In genomic region chr14:22338381-22338780, GRCh38 we compare ENCODE assay signal across 22 cellular contexts.
DNase-seq lines count a peak whose midpoint lies in the region; ATAC-seq and TF ChIP-seq lines count a peak whose summit lies in the region.
"Had no signal": no experiment of that assay in that cellular context is flagged by ENCODE, and none has a peak within 500 bp of the region (broad histone marks: within the 10 kb centered on the region; RNA-seq: fewer than 3 reads in every experiment).

No MANE protein-coding gene starts in this region.

- no peak overlapping the region for H3K4me3 ChIP-seq in Peyer's patch
- H3K4me3 ChIP-seq in coronary artery, result no peak overlapping the region
- no peak overlapping the region for H3K4me3 ChIP-seq in thoracic aorta
- H3K4me3 ChIP-seq: GM23338, PC-9, psoas muscle, smooth muscle cell, upper lobe of left lung had no signal

- H3K27me3 ChIP-seq in Peyer's patch (no peaks in the 10 kb centered on the region), thoracic aorta (replicated peaks; ENCODE audit: insufficient read depth) (no peaks in the 10 kb centered on the region)
- H3K27me3 ChIP-seq: upper lobe of left lung had no signal

- H3K36me3 ChIP-seq in Peyer's patch, result no peaks in the 10 kb centered on the region
- H3K36me3 ChIP-seq in thoracic aorta, result no peaks in the 10 kb centered on the region
- H3K36me3 ChIP-seq: upper lobe of left lung had no signal

- H3K4me1 Mint-ChIP-seq in nephron, result peaks cover 46% of the 10 kb centered on the region
- H3K4me1 Mint-ChIP-seq in activated T-cell treated with anti-CD3 and anti-CD28 coated beads, Interleukin-2, amount 50 U/mL, for 4 hours (ENCODE audit: low read depth), result no peaks in the 10 kb centered on the region
- H3K4me1 Mint-ChIP-seq: CD4-positive, CD25-positive, alpha-beta regulatory T cell; stimulated activated naive B cell treated with anti-CD40 and anti-IgM and Interleukin-4, amounts not matched to agents 10 μg/mL and 1 μg/mL and 100 μg/mL, for 72 hours; T-cell had no signal

- no peak for ATAC-seq in thoracic aorta (ENCODE audit: insufficient number of reproducible peaks, low FRiP score, low read depth)
- ATAC-seq in activated T-cell treated with anti-CD3 and anti-CD28 coated beads, Interleukin-2, amount 50 U/mL, for 4 hours, result no peak
- ATAC-seq in GM18511 (IDR thresholded peaks at IDR 0.05; ENCODE audit: unreplicated experiment), result no peak
- ATAC-seq in HG03196 (IDR thresholded peaks at IDR 0.05; ENCODE audit: unreplicated experiment), result no peak
- ATAC-seq: activated naive CD4-positive, alpha-beta T cell treated with anti-CD3 and anti-CD28 coated beads, Interleukin-2, amount 50 U/mL, for 72 hours; GM23338; left lobe of liver; stimulated activated naive B cell treated with anti-CD40 and anti-IgM and Interleukin-4, amounts not matched to agents 10 μg/mL and 1 μg/mL and 100 μg/mL, for 72 hours; T-cell had no signal

- H3K4me1 ChIP-seq in Peyer's patch (peaks cover 0 to 17% (median 0%) of the 10 kb centered on the region in 4 donors), thoracic aorta (ENCODE audit: control insufficient read depth in 1 of 2, low read depth in 2 of 2) (peaks cover 11 to 14% of the 10 kb centered on the region in 2 donors)
- H3K4me1 ChIP-seq: psoas muscle, upper lobe of left lung had no signal

- H3K27ac Mint-ChIP-seq in nephron, result peak overlapping the region; percentile 75 to 92 (median 83)
- H3K27ac Mint-ChIP-seq: activated naive CD4-positive, alpha-beta T cell treated with anti-CD3 and anti-CD28 coated beads, Interleukin-2, amount 50 U/mL, for 72 hours; GM23338; stimulated activated naive B cell treated with anti-CD40 and anti-IgM and Interleukin-4, amounts not matched to agents 10 μg/mL and 1 μg/mL and 100 μg/mL, for 72 hours; T-cell had no signal

- no peaks in the 10 kb centered on the region for H3K36me3 Mint-ChIP-seq in nephron (ENCODE audit: low read depth)
- no peaks in the 10 kb centered on the region for H3K36me3 Mint-ChIP-seq in activated T-cell treated with anti-CD3 and anti-CD28 coated beads, Interleukin-2, amount 50 U/mL, for 4 hours (ENCODE audit: insufficient read depth)
- H3K36me3 Mint-ChIP-seq: activated naive CD4-positive, alpha-beta T cell treated with anti-CD3 and anti-CD28 coated beads, Interleukin-2, amount 50 U/mL, for 72 hours; CD4-positive, CD25-positive, alpha-beta regulatory T cell; stimulated activated naive B cell treated with anti-CD40 and anti-IgM and Interleukin-4, amounts not matched to agents 10 μg/mL and 1 μg/mL and 100 μg/mL, for 72 hours; T-cell had no signal

- H3K4me3 Mint-ChIP-seq in nephron, result no peak overlapping the region
- H3K4me3 Mint-ChIP-seq in activated T-cell treated with anti-CD3 and anti-CD28 coated beads, Interleukin-2, amount 50 U/mL, for 4 hours, result no peak overlapping the region
- H3K4me3 Mint-ChIP-seq: CD4-positive, CD25-positive, alpha-beta regulatory T cell; GM23338; stimulated activated naive B cell treated with anti-CD40 and anti-IgM and Interleukin-4, amounts not matched to agents 10 μg/mL and 1 μg/mL and 100 μg/mL, for 72 hours; T-cell had no signal

- H3K9me3 ChIP-seq in Peyer's patch (no peaks in the 10 kb centered on the region), thoracic aorta (no peaks in the 10 kb centered on the region)
- H3K9me3 ChIP-seq: psoas muscle had no signal

- DNase-seq in Peyer's patch (no peak), coronary artery (ENCODE audit: low spot score) (no peak), thoracic aorta (ENCODE audit: low spot score) (no peak), midbrain (lab: John Stamatoyannopoulos, UW) (no peak)
- DNase-seq in activated T-cell treated with anti-CD3 and anti-CD28 coated beads, Interleukin-2, amount 50 U/mL, for 4 hours, result no peak
- DNase-seq: activated CD4-positive, alpha-beta T cell treated with anti-CD3 and anti-CD28 coated beads for 4 hours; CD4-positive, CD25-positive, alpha-beta regulatory T cell; NCI-H187; NCI-H226; PC-9; psoas muscle; stimulated activated CD4-positive, alpha-beta T cell treated with anti-CD3 and anti-CD28 coated beads, Interleukin-2, amount 100 ng/mL, for 48 hours; stimulated activated naive B cell treated with anti-CD40 and anti-IgM and Interleukin-4, amounts not matched to agents 10 μg/mL and 1 μg/mL and 100 μg/mL, for 72 hours; T-cell; upper lobe of left lung had no signal

- TF ChIP-seq CTCF in Peyer's patch (IDR thresholded peaks at IDR 0.05), result no peak
- TF ChIP-seq CTCF in coronary artery (IDR thresholded peaks at IDR 0.05), result no peak
- TF ChIP-seq CTCF in nephron (IDR thresholded peaks at IDR 0.05; ENCODE audit: unreplicated experiment in 3 of 3), result no peak
- TF ChIP-seq CTCF in thoracic aorta (IDR thresholded peaks at IDR 0.05), result no peak

- H3K27ac ChIP-seq in Peyer's patch (peak overlapping the region in 3 of 4 donors; percentile 5 to 51 (median 36)), coronary artery (peak overlapping the region; percentile 44 to 67), thoracic aorta (peak overlapping the region; percentile 19 to 55)
- H3K27ac ChIP-seq: PC-9, psoas muscle had no signal

- peaks cover 5% of the 10 kb centered on the region for H3K9me3 Mint-ChIP-seq in nephron
- no peaks in the 10 kb centered on the region for H3K9me3 Mint-ChIP-seq in activated T-cell treated with anti-CD3 and anti-CD28 coated beads, Interleukin-2, amount 50 U/mL, for 4 hours
- H3K9me3 Mint-ChIP-seq: activated naive CD4-positive, alpha-beta T cell treated with anti-CD3 and anti-CD28 coated beads, Interleukin-2, amount 50 U/mL, for 72 hours; CD4-positive, CD25-positive, alpha-beta regulatory T cell; T-cell had no signal

- H3K27me3 Mint-ChIP-seq in nephron (ENCODE audit: low read depth), result peaks cover 4% of the 10 kb centered on the region
- no peaks in the 10 kb centered on the region for H3K27me3 Mint-ChIP-seq in activated T-cell treated with anti-CD3 and anti-CD28 coated beads, Interleukin-2, amount 50 U/mL, for 4 hours (ENCODE audit: low read depth)
- H3K27me3 Mint-ChIP-seq: CD4-positive, CD25-positive, alpha-beta regulatory T cell; T-cell had no signal

- TF ChIP-seq POLR2A in Peyer's patch (IDR thresholded peaks at IDR 0.05), result no peak
